ENCODE assay signal across 17 cellular contexts in the genomic region with DNA sequence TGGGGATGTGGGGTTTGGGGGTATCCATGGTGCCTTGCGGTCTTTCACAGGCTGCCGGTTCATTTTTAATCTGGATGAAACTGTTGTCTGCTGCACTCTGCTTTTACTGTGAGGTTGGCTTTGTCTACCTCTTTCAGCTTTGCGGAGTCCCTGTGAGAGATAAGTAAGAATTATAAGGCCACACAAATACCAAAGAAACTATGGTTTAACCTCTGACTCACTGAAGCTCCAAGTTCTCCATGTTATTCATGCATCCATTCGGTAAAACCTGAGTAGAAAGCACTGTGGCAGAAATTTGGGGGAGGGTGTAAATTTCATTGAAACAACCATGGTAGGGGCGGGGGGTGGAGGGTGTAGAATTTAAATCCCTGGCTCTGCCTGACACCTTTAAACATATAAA. TPM values are rescaled to one million over a fixed set of nuclear protein-coding genes. Genes with fewer than 3 reads are reported as not detected.
DNase-seq lines count a peak whose midpoint lies in the region; ATAC-seq and TF ChIP-seq lines count a peak whose summit lies in the region.
"Had no signal": no experiment of that assay in that cellular context is flagged by ENCODE, and none has a peak within 500 bp of the region (broad histone marks: within the 10 kb centered on the region; RNA-seq: fewer than 3 reads in every experiment).

No MANE protein-coding gene starts in this region.

- no peak overlapping the region for H2AFZ ChIP-seq in smooth muscle cell (ENCODE audit: low read depth)
- H2AFZ ChIP-seq: GM23248 had no signal

- ATAC-seq in GM18520 (IDR thresholded peaks at IDR 0.05; ENCODE audit: unreplicated experiment) (no peak), HG03520 (IDR thresholded peaks at IDR 0.05; ENCODE audit: unreplicated experiment) (no peak)

- no peaks in the 10 kb centered on the region for H3K27me3 Mint-ChIP-seq in HFFc6 (ENCODE audit: insufficient read depth)
- H3K27me3 Mint-ChIP-seq: CD4-positive, alpha-beta memory T cell had no signal

- peaks cover 55% of the 10 kb centered on the region for H3K36me3 Mint-ChIP-seq in HFFc6 (ENCODE audit: low read depth)

- no peak overlapping the region for H3K4me3 ChIP-seq in astrocyte of the spinal cord (ENCODE audit: low read depth, low read length)
- no peak overlapping the region for H3K4me3 ChIP-seq in smooth muscle cell
- H3K4me3 ChIP-seq: GM23248 had no signal

- 83% methylated on average over 5 of the region's 5 CpGs for WGBS in smooth muscle cell (ENCODE audit: low lambda C conversion rate)

- H3K27ac Mint-ChIP-seq in HFFc6 = peak overlapping the region; percentile 36; the same call in 1 of the 2 replicates
- H3K27ac Mint-ChIP-seq: CD4-positive, alpha-beta memory T cell had no signal

- H3K4me2 ChIP-seq in smooth muscle cell = no peak overlapping the region

- no peak for TF ChIP-seq CTCF in HFFc6 (IDR thresholded peaks at IDR 0.05)
- no peak for TF ChIP-seq CTCF in astrocyte of the spinal cord (IDR thresholded peaks at IDR 0.05; ENCODE audit: low read depth, low read length)
- TF ChIP-seq CTCF in smooth muscle cell (IDR thresholded peaks at IDR 0.05; ENCODE audit: borderline replicate concordance, insufficient read depth, poor library complexity, severe bottlenecking) = no peak

- H3K9me3 Mint-ChIP-seq in HFFc6 = no peaks in the 10 kb centered on the region
- H3K9me3 Mint-ChIP-seq: CD4-positive, alpha-beta memory T cell had no signal

- H3K9me3 ChIP-seq in smooth muscle cell (replicated peaks; ENCODE audit: low read depth) = no peaks in the 10 kb centered on the region
- H3K9me3 ChIP-seq: Caco-2 had no signal

- no peaks in the 10 kb centered on the region for H3F3A ChIP-seq in smooth muscle cell (ENCODE audit: low read depth)

- DNase-seq in HFFc6 (no peak), amniotic epithelial cell (ENCODE audit: low read depth) (peak; percentile 22), astrocyte of the spinal cord (ENCODE audit: low read depth, low spot score) (peak; percentile 13), smooth muscle cell (lab: John Stamatoyannopoulos, UW; ENCODE audit: unreplicated experiment) (no peak), cardiac septum (ENCODE audit: low spot score) (no peak), amniotic stem cell (lab: John Stamatoyannopoulos, UW) (no peak)
- DNase-seq: C1 segment of cervical spinal cord; Caco-2; CD4-positive, alpha-beta memory T cell; DMS153; DND-41; GDM1; H7; HCEC 1CT had no signal

- H3K9ac ChIP-seq in smooth muscle cell (ENCODE audit: low read depth) = no peak overlapping the region
- H3K9ac ChIP-seq: GM23248 had no signal

- H3K79me2 ChIP-seq in smooth muscle cell (ENCODE audit: low read depth) = peaks cover 11% of the 10 kb centered on the region

- H3K4me1 ChIP-seq in smooth muscle cell (ENCODE audit: low read depth) = no peaks in the 10 kb centered on the region
- H3K4me1 ChIP-seq: Caco-2 had no signal

- in situ Hi-C loops in astrocyte of the spinal cord (cut with HindIII; ENCODE audit: low sequenced_read_pairs) = no loop called here

- intact Hi-C loops in cardiac septum (cut with DNase I) = no loop called here

- H3K4me1 Mint-ChIP-seq in HFFc6 (ENCODE audit: low read depth) = peaks cover 29% of the 10 kb centered on the region

- peaks cover 25% of the 10 kb centered on the region for H4K20me1 ChIP-seq in smooth muscle cell (ENCODE audit: low read depth)

- peak overlapping the region; percentile 35 for H3K27ac ChIP-seq in smooth muscle cell (ENCODE audit: low read depth)
- H3K27ac ChIP-seq: GM23248 had no signal

- H3K27me3 ChIP-seq in smooth muscle cell (ENCODE audit: low read depth) = no peaks in the 10 kb centered on the region

- peaks cover 21% of the 10 kb centered on the region for H3K36me3 ChIP-seq in smooth muscle cell (ENCODE audit: low read depth)

- no peak overlapping the region for H3K4me3 Mint-ChIP-seq in HFFc6
- H3K4me3 Mint-ChIP-seq: CD4-positive, alpha-beta memory T cell had no signal

RNA-seq across cellular contexts. Expression of a gene that starts 30.5 kb away (rescaled TPM):
- 10 to 100 TPM; 15.1 to 17.8 (median 16.4) TPM for total RNA-seq in HFFc6 (2021; fragmentation: NEBNext Ultra II Directional; extraction: Animal tissue kit (Norgen Biotek cat#: 25700))
- total RNA-seq in smooth muscle cell (15.0 and 22.0 TPM in 2 replicates), cardiac septum (7.8 TPM)
- polyA plus RNA-seq in smooth muscle cell = 4.9 and 6.3 TPM in 2 replicates

RNA-seq across cellular contexts. Expression of a gene that starts 30.8 kb away (rescaled TPM):
- total RNA-seq in HFFc6 (2021; fragmentation: NEBNext Ultra II Directional; extraction: Animal tissue kit (Norgen Biotek cat#: 25700)) = 100 to 1,000 TPM; 115 to 154 (median 139) TPM
- total RNA-seq in smooth muscle cell (132 and 363 TPM in 2 replicates), cardiac septum (51.0 TPM)
- polyA plus RNA-seq in smooth muscle cell = 431 and 468 TPM in 2 replicates

RNA-seq across cellular contexts. Expression of a gene that starts 41.4 kb away (rescaled TPM):
- 10 to 100 TPM; 19.5 to 23.9 (median 20.0) TPM for total RNA-seq in HFFc6 (2021; fragmentation: NEBNext Ultra II Directional; extraction: Animal tissue kit (Norgen Biotek cat#: 25700))
- total RNA-seq in smooth muscle cell (13.7 and 26.3 TPM in 2 replicates), cardiac septum (15.6 TPM)
- polyA plus RNA-seq in smooth muscle cell = 57.5 and 59.1 TPM in 2 replicates

RNA-seq across cellular contexts. Expression of a gene that starts 41.6 kb away (rescaled TPM):
- 1 to 10 TPM; 1.0 to 1.7 (median 1.3) TPM for total RNA-seq in HFFc6 (2021; fragmentation: NEBNext Ultra II Directional; extraction: Animal tissue kit (Norgen Biotek cat#: 25700))
- total RNA-seq in smooth muscle cell (3.3 and 5.5 TPM in 2 replicates), cardiac septum (0.48 TPM)
- 5.8 and 6.5 TPM in 2 replicates for polyA plus RNA-seq in smooth muscle cell

RNA-seq across cellular contexts. Expression of a gene that starts 53.7 kb away (rescaled TPM):
- 1 to 10 TPM in 4 of 6 experiments, under 1 TPM in 2; 0.94 to 1.1 (median 1.0) TPM for total RNA-seq in HFFc6 (2021; fragmentation: NEBNext Ultra II Directional; extraction: Animal tissue kit (Norgen Biotek cat#: 25700))
- total RNA-seq in smooth muscle cell = 2.6 and 3.9 TPM in 2 replicates
- 2.4 and 3.7 TPM in 2 replicates for polyA plus RNA-seq in smooth muscle cell
- total RNA-seq in cardiac septum = 0.57 TPM

Comparison
In these comparisons a context has a peak if more than half of its experiments do, and no peak if none do; other contexts are left out.
1. DNase-seq: peak in amniotic epithelial cell (single experiment) and astrocyte of the spinal cord (single experiment); none in HFFc6 (single experiment), smooth muscle cell (single experiment), cardiac septum (single experiment) and amniotic stem cell (single experiment).